2 cellular contexts compared by ENCODE assay signal in the genomic region with DNA sequence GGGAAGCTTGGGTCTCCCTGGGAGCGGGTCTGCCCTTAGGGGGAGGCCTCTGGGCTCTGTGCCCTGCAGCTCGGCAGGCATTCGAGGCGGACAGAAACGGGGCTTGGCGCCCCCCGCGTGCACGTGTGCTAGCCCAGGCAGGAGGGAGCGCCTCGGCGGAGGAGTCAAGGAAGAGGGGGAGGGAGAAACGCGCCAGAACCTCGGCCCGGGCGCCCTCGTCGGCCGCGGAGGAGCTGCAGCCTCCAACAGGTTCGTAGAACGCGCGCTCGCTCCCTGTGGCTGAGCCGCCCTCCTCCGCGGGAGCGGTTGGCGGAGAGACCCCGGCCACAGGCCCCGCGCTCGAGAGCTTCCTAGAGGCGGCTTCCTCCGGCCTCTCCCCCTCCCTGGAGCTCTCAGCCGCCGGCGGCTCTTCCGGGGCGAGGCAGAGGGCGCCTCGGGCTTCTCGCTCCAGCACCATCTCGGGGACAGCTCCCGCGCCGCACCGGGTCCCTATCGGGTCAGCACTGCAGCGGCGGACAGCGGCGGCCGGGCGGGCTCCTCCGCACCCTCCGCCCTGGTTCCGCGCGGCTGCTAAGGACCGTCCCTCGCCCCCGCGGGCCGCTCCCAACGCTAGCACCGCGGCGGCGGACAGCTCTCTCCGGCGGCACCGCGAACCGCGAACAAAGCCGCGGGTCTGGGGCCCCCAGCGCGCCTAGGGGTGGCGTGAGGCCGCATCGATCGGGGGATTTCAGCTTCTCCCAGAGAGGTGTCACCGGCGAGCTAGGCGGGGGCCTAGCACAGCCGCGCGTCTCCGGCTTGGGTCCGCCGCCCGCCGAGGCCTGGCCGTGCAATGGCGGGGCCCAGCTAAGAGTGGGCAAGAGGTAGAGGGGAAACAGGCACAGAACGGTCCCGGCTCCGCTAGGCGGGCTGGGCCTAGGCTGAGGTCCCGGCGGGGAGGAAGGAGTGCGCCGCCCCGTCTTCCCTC.
TF ChIP-seq lines count a peak whose summit lies in the region.

No MANE protein-coding gene starts in this region.

TF ChIP-seq in HEK293, 187 proteins besides CTCF, POLR2A, EP300 and RAD21 (continued from another document and continues in another):
- TF ChIP-seq, protein P1, sequence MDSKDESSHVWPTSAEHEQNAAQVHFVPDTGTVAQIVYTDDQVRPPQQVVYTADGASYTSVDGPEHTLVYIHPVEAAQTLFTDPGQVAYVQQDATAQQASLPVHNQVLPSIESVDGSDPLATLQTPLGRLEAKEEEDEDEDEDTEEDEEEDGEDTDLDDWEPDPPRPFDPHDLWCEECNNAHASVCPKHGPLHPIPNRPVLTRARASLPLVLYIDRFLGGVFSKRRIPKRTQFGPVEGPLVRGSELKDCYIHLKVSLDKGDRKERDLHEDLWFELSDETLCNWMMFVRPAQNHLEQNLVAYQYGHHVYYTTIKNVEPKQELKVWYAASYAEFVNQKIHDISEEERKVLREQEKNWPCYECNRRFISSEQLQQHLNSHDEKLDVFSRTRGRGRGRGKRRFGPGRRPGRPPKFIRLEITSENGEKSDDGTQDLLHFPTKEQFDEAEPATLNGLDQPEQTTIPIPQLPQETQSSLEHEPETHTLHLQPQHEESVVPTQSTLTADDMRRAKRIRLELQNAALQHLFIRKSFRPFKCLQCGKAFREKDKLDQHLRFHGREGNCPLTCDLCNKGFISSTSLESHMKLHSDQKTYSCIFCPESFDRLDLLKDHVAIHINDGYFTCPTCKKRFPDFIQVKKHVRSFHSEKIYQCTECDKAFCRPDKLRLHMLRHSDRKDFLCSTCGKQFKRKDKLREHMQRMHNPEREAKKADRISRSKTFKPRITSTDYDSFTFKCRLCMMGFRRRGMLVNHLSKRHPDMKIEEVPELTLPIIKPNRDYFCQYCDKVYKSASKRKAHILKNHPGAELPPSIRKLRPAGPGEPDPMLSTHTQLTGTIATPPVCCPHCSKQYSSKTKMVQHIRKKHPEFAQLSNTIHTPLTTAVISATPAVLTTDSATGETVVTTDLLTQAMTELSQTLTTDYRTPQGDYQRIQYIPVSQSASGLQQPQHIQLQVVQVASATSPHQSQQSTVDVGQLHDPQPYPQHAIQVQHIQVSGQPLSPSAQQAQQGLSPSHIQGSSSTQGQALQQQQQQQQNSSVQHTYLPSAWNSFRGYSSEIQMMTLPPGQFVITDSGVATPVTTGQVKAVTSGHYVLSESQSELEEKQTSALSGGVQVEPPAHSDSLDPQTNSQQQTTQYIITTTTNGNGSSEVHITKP (tag by site-specific recombination; IDR thresholded peaks at IDR 0.05) = 0 out of 2 replicates have a peak, but pooled peaks have one; percentile 22
- TF ChIP-seq ZNF473 (tag by site-specific recombination; IDR thresholded peaks at IDR 0.05) = no peak
- 0 out of 2 replicates have a peak, but pooled peaks have one; percentile 32 for TF ChIP-seq ZNF629 (tag by site-specific recombination; IDR thresholded peaks at IDR 0.05)
- peak; percentile 81 for TF ChIP-seq ZNF423 (tag by site-specific recombination; IDR thresholded peaks at IDR 0.05)
- TF ChIP-seq MZF1 (tag by site-specific recombination; IDR thresholded peaks at IDR 0.05; ENCODE audit: borderline replicate concordance) = 0 out of 2 replicates have a peak, but pooled peaks have one; percentile 24
- peak; percentile 90 for TF ChIP-seq ZNF600 (tag by site-specific recombination; IDR thresholded peaks at IDR 0.05)
- TF ChIP-seq, protein P2, sequence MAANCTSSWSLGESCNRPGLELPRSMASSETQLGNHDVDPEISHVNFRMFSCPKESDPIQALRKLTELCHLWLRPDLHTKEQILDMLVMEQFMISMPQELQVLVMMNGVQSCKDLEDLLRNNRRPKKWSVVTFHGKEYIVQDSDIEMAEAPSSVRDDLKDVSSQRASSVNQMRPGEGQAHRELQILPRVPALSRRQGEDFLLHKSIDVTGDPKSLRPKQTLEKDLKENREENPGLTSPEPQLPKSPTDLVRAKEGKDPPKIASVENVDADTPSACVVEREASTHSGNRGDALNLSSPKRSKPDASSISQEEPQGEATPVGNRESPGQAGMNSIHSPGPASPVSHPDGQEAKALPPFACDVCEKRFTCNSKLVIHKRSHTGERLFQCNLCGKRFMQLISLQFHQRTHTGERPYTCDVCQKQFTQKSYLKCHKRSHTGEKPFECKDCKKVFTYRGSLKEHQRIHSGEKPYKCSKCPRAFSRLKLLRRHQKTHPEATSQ (tag by site-specific recombination; IDR thresholded peaks at IDR 0.05) = peak; percentile 39; the same call in 1 of the 2 replicates
- TF ChIP-seq, protein P3, sequence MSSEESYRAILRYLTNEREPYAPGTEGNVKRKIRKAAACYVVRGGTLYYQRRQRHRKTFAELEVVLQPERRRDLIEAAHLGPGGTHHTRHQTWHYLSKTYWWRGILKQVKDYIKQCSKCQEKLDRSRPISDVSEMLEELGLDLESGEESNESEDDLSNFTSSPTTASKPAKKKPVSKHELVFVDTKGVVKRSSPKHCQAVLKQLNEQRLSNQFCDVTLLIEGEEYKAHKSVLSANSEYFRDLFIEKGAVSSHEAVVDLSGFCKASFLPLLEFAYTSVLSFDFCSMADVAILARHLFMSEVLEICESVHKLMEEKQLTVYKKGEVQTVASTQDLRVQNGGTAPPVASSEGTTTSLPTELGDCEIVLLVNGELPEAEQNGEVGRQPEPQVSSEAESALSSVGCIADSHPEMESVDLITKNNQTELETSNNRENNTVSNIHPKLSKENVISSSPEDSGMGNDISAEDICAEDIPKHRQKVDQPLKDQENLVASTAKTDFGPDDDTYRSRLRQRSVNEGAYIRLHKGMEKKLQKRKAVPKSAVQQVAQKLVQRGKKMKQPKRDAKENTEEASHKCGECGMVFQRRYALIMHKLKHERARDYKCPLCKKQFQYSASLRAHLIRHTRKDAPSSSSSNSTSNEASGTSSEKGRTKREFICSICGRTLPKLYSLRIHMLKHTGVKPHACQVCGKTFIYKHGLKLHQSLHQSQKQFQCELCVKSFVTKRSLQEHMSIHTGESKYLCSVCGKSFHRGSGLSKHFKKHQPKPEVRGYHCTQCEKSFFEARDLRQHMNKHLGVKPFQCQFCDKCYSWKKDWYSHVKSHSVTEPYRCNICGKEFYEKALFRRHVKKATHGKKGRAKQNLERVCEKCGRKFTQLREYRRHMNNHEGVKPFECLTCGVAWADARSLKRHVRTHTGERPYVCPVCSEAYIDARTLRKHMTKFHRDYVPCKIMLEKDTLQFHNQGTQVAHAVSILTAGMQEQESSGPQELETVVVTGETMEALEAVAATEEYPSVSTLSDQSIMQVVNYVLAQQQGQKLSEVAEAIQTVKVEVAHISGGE (tag by site-specific recombination; conservative IDR thresholded peaks at IDR 0.05; ENCODE audit: low read depth) = peak; percentile 36; the same call in 1 of the 2 replicates
- TF ChIP-seq, protein P4, sequence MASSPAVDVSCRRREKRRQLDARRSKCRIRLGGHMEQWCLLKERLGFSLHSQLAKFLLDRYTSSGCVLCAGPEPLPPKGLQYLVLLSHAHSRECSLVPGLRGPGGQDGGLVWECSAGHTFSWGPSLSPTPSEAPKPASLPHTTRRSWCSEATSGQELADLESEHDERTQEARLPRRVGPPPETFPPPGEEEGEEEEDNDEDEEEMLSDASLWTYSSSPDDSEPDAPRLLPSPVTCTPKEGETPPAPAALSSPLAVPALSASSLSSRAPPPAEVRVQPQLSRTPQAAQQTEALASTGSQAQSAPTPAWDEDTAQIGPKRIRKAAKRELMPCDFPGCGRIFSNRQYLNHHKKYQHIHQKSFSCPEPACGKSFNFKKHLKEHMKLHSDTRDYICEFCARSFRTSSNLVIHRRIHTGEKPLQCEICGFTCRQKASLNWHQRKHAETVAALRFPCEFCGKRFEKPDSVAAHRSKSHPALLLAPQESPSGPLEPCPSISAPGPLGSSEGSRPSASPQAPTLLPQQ (tag by site-specific recombination; IDR thresholded peaks at IDR 0.05) = peak; percentile 76; the same call in 1 of the 2 replicates
- peak; percentile 77 for TF ChIP-seq GLIS2 (tag by site-specific recombination; IDR thresholded peaks at IDR 0.05)
- TF ChIP-seq REPIN1 (tag by site-specific recombination; IDR thresholded peaks at IDR 0.05; ENCODE audit: low read depth) = no peak
- TF ChIP-seq HOXA7 (CRISPR knock-in tag; IDR thresholded peaks at IDR 0.05; ENCODE audit: borderline replicate concordance) = peak; percentile 89; the same call in 1 of the 2 replicates

TF ChIP-seq in HepG2, 621 proteins besides CTCF, POLR2A, EP300 and RAD21 (continued from another document and continues in another):
- TF ChIP-seq, protein P5, sequence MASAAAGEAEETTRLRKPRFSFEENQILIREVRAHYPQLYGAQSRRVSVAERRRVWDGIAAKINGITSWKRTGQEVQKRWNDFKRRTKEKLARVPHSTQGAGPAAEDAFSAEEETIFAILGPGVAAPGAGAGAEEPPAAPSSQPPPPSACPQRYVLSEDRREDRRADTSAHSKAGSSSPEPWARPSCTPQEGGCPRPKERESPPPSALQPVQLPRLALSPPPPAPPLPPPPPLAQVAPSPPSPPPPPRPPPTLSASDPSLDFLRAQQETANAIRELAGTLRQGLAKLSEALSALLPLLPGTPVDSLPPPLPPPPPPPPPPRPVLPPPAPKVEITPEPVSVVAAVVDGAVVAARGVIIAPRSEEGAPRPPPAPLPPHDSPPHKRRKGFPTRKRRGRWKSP (CRISPR knock-in tag; IDR thresholded peaks at IDR 0.05) = peak; percentile 98
- no peak for TF ChIP-seq CREB1 (IDR thresholded peaks at IDR 0.05)
- no peak for TF ChIP-seq CREB1 (CRISPR knock-in tag; IDR thresholded peaks at IDR 0.05)
- peak; percentile 99 for TF ChIP-seq ZBTB8A (CRISPR knock-in tag; IDR thresholded peaks at IDR 0.05; ENCODE audit: borderline replicate concordance, low read depth)
- TF ChIP-seq ZFP90 (CRISPR knock-in tag; IDR thresholded peaks at IDR 0.05; ENCODE audit: borderline replicate concordance) = peak; percentile 100
- TF ChIP-seq ZNF260 (CRISPR knock-in tag; IDR thresholded peaks at IDR 0.05; ENCODE audit: borderline replicate concordance, low read depth) = 0 out of 2 replicates have a peak, but pooled peaks have one; percentile 88
- TF ChIP-seq NR2F2 (IDR thresholded peaks at IDR 0.05; ENCODE audit: borderline replicate concordance, low read depth) = no peak; the same call in 1 of the 2 replicates
- TF ChIP-seq ARNT2 (CRISPR knock-in tag; IDR thresholded peaks at IDR 0.05; ENCODE audit: low read depth) = peak; percentile 100
- no peak for TF ChIP-seq PLRG1 (conservative IDR thresholded peaks at IDR 0.05)
- TF ChIP-seq ATAD3A (CRISPR knock-in tag; IDR thresholded peaks at IDR 0.05) = peak; percentile 99
- TF ChIP-seq ZBTB21 (CRISPR knock-in tag; IDR thresholded peaks at IDR 0.05) = peak; percentile 91
- TF ChIP-seq ZNF788 (CRISPR knock-in tag; IDR thresholded peaks at IDR 0.05; ENCODE audit: borderline replicate concordance) = peak; percentile 100
- TF ChIP-seq, protein P6, sequence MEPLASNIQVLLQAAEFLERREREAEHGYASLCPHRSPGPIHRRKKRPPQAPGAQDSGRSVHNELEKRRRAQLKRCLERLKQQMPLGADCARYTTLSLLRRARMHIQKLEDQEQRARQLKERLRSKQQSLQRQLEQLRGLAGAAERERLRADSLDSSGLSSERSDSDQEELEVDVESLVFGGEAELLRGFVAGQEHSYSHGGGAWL (CRISPR knock-in tag; IDR thresholded peaks at IDR 0.05) = peak; percentile 100
- TF ChIP-seq, protein P7, sequence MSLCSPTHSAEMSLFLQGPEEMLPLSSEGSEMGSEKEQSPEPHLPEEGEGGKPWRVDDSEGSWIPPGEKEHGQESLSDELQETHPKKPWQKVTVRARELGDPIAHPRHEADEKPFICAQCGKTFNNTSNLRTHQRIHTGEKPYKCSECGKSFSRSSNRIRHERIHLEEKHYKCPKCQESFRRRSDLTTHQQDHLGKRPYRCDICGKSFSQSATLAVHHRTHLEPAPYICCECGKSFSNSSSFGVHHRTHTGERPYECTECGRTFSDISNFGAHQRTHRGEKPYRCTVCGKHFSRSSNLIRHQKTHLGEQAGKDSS (CRISPR knock-in tag; IDR thresholded peaks at IDR 0.05; ENCODE audit: borderline replicate concordance, low read depth) = peak; percentile 100
- TF ChIP-seq ZNF549 (CRISPR knock-in tag; IDR thresholded peaks at IDR 0.05) = peak; percentile 95
- TF ChIP-seq ZFP82 (CRISPR knock-in tag; IDR thresholded peaks at IDR 0.05; ENCODE audit: borderline replicate concordance) = peak; percentile 100
- TF ChIP-seq ZC3H13 (CRISPR knock-in tag; IDR thresholded peaks at IDR 0.05) = peak; percentile 100
- no peak for TF ChIP-seq SRSF4 (IDR thresholded peaks at IDR 0.05; ENCODE audit: low read depth, low read length, poor library complexity, severe bottlenecking)
- peak; percentile 96 for TF ChIP-seq RXRA (CRISPR knock-in tag; IDR thresholded peaks at IDR 0.05)
- TF ChIP-seq ZNF713 (CRISPR knock-in tag; IDR thresholded peaks at IDR 0.05) = peak; percentile 95
- TF ChIP-seq, protein P8, sequence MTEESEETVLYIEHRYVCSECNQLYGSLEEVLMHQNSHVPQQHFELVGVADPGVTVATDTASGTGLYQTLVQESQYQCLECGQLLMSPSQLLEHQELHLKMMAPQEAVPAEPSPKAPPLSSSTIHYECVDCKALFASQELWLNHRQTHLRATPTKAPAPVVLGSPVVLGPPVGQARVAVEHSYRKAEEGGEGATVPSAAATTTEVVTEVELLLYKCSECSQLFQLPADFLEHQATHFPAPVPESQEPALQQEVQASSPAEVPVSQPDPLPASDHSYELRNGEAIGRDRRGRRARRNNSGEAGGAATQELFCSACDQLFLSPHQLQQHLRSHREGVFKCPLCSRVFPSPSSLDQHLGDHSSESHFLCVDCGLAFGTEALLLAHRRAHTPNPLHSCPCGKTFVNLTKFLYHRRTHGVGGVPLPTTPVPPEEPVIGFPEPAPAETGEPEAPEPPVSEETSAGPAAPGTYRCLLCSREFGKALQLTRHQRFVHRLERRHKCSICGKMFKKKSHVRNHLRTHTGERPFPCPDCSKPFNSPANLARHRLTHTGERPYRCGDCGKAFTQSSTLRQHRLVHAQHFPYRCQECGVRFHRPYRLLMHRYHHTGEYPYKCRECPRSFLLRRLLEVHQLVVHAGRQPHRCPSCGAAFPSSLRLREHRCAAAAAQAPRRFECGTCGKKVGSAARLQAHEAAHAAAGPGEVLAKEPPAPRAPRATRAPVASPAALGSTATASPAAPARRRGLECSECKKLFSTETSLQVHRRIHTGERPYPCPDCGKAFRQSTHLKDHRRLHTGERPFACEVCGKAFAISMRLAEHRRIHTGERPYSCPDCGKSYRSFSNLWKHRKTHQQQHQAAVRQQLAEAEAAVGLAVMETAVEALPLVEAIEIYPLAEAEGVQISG (CRISPR knock-in tag; IDR thresholded peaks at IDR 0.05) = peak; percentile 96
- TF ChIP-seq NAIF1 (CRISPR knock-in tag; IDR thresholded peaks at IDR 0.05; ENCODE audit: borderline replicate concordance) = peak; percentile 97
- TF ChIP-seq ESRRA (CRISPR knock-in tag; IDR thresholded peaks at IDR 0.05; ENCODE audit: low read depth) = peak; percentile 91
- TF ChIP-seq ZNF678 (CRISPR knock-in tag; IDR thresholded peaks at IDR 0.05) = peak; percentile 100
- TF ChIP-seq EED (CRISPR knock-in tag; IDR thresholded peaks at IDR 0.05) = peak; percentile 100
- TF ChIP-seq, protein P9, sequence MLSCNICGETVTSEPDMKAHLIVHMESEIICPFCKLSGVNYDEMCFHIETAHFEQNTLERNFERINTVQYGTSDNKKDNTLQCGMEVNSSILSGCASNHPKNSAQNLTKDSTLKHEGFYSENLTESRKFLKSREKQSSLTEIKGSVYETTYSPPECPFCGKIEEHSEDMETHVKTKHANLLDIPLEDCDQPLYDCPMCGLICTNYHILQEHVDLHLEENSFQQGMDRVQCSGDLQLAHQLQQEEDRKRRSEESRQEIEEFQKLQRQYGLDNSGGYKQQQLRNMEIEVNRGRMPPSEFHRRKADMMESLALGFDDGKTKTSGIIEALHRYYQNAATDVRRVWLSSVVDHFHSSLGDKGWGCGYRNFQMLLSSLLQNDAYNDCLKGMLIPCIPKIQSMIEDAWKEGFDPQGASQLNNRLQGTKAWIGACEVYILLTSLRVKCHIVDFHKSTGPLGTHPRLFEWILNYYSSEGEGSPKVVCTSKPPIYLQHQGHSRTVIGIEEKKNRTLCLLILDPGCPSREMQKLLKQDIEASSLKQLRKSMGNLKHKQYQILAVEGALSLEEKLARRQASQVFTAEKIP (CRISPR knock-in tag; IDR thresholded peaks at IDR 0.05; ENCODE audit: borderline replicate concordance) = no peak
